ENCODE assay signal across 12 cellular contexts in the genomic region with DNA sequence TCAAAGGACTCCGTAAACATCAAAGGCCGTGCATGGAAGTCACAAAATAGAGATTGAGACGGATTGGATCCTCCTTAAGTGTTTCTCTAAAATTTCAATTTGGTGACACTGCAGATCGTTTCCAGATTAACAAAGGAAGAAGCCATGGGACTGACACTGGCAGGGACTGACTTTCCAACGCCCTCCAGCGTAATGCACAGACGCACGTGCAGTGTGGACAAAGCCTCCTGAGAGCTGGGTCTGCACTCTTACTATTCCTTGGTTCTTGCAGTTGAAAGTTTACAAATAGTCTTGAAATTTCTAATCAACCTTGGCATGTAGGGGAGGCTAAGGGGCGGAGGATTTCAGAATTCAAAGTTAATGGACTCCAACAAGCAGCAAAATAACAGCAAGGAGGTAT.
DNase-seq lines count a peak whose midpoint lies in the region; ATAC-seq and TF ChIP-seq lines count a peak whose summit lies in the region.
"Had no signal": no experiment of that assay in that cellular context is flagged by ENCODE, and none has a peak within 500 bp of the region (broad histone marks: within the 10 kb centered on the region; RNA-seq: fewer than 3 reads in every experiment).

No MANE protein-coding gene starts in this region.

- H3K27me3 Mint-ChIP-seq in activated naive CD8-positive, alpha-beta T cell treated with anti-CD3 and anti-CD28 coated beads for 36 hours, result no peaks in the 10 kb centered on the region
- H3K27me3 Mint-ChIP-seq in mesothelial cell of epicardium (ENCODE audit: low read depth), result no peaks in the 10 kb centered on the region

- in situ Hi-C loops in transverse colon (cut with MboI; ENCODE audit: low pct_ligation_motif_present in 1 of 4, low pct_unique_long_range_greater_than_20kb in 1 of 4, low sequenced_read_pairs in 3 of 4), result loop anchor here in 1 of 4 donors (5.0 kb wide), 1 partner anchor 285 kb away; no protein-coding TSS in a partner anchor

- H3K4me1 Mint-ChIP-seq in activated naive CD8-positive, alpha-beta T cell treated with anti-CD3 and anti-CD28 coated beads for 36 hours, result peaks cover 62% of the 10 kb centered on the region
- H3K4me1 Mint-ChIP-seq in mesothelial cell of epicardium, result peaks cover 37% of the 10 kb centered on the region

- no peak for TF ChIP-seq POLR2A in heart left ventricle (IDR thresholded peaks at IDR 0.05)
- TF ChIP-seq POLR2A in transverse colon (IDR thresholded peaks at IDR 0.05), result no peak

- intact Hi-C loops in heart left ventricle (cut with DNase I) (loop anchor here in 9 of 10 donors (1.0 to 10.0 kb wide), 9 partner anchors 53 to 331 kb away; a partner anchor contains a TSS), cardiac septum (cut with DNase I) (loop anchor here (2.0 to 5.0 kb wide), 2 partner anchors 65 to 161 kb away; a partner anchor contains a TSS), transverse colon (cut with DNase I; ENCODE audit: low total_unique reads) (loop anchor here (5.0 kb wide), 1 partner anchor 160 kb away; a partner anchor contains a TSS)

- H3K27ac Mint-ChIP-seq in activated naive CD8-positive, alpha-beta T cell treated with anti-CD3 and anti-CD28 coated beads for 36 hours, result peak overlapping the region; percentile 81
- peak overlapping the region; percentile 96 for H3K27ac Mint-ChIP-seq in mesothelial cell of epicardium

- H3K27ac ChIP-seq in heart left ventricle (peak overlapping the region; percentile 19 to 66 (median 56)), transverse colon (peak overlapping the region; percentile 17 to 58 (median 33))
- H3K27ac ChIP-seq: C4-2B had no signal

- no peak overlapping the region for H3K4me3 Mint-ChIP-seq in activated naive CD8-positive, alpha-beta T cell treated with anti-CD3 and anti-CD28 coated beads for 36 hours
- no peak overlapping the region for H3K4me3 Mint-ChIP-seq in mesothelial cell of epicardium

- H3K9me3 ChIP-seq in heart left ventricle (no peaks in the 10 kb centered on the region), transverse colon (no peaks in the 10 kb centered on the region)
- H3K9me3 ChIP-seq: mucosa of descending colon had no signal

- 53 to 70% (median 55%) methylated on average over 9 of the region's 9 CpGs for WGBS in heart left ventricle, 4 donors
- 64 to 82% methylated on average over 4 to 9 of the region's 9 CpGs for WGBS in transverse colon (ENCODE audit: low coverage in 1 of 2), 2 donors

- no peak for TF ChIP-seq EP300 in transverse colon (IDR thresholded peaks at IDR 0.05; ENCODE audit: low read depth)

- H3K36me3 ChIP-seq in heart left ventricle (peaks cover 0 to 50% (median 32%) of the 10 kb centered on the region in 9 donors), transverse colon (no peaks in the 10 kb centered on the region)

- no peak for TF ChIP-seq CTCF in heart left ventricle (IDR thresholded peaks at IDR 0.05)
- no peak for TF ChIP-seq CTCF in mesothelial cell of epicardium (IDR thresholded peaks at IDR 0.05; ENCODE audit: unreplicated experiment)
- no peak for TF ChIP-seq CTCF in transverse colon (IDR thresholded peaks at IDR 0.05)

- no peak for DNase-seq in heart left ventricle
- DNase-seq in cardiac septum (ENCODE audit: low spot score), result no peak
- DNase-seq in activated naive CD8-positive, alpha-beta T cell treated with anti-CD3 and anti-CD28 coated beads for 36 hours, result no peak
- DNase-seq in mesothelial cell of epicardium (ENCODE audit: low spot score in 2 of 2, unreplicated experiment in 2 of 2), result no peak
- DNase-seq in transverse colon, result no peak
- DNase-seq in T-helper 9 cell, result no peak
- no peak for DNase-seq in foreskin melanocyte
- no peak for DNase-seq in COLO829 (ENCODE audit: low spot score)
- DNase-seq: NK-92 treated with Interleukin-12 subunit alpha and Interleukin-12 subunit beta, amount 100 ng/mL, for 24 hours had no signal

- H3K9me3 Mint-ChIP-seq in activated naive CD8-positive, alpha-beta T cell treated with anti-CD3 and anti-CD28 coated beads for 36 hours, result no peaks in the 10 kb centered on the region
- no peaks in the 10 kb centered on the region for H3K9me3 Mint-ChIP-seq in mesothelial cell of epicardium

- H3K4me1 ChIP-seq in heart left ventricle, result peaks cover 3 to 52% (median 31%) of the 10 kb centered on the region in 12 donors
- peaks cover 17 to 41% (median 32%) of the 10 kb centered on the region in 4 donors for H3K4me1 ChIP-seq in transverse colon

- peak in 1 of 4 donors; percentile 6 for ATAC-seq in heart left ventricle
- ATAC-seq: SK-N-SH treated with all-trans-retinoic acid at 6 μM for 48 hours had no signal

- H3K4me3 ChIP-seq in heart left ventricle (no peak overlapping the region), transverse colon (no peak overlapping the region)
- H3K4me3 ChIP-seq: mucosa of descending colon had no signal

- peaks cover 72% of the 10 kb centered on the region for H3K36me3 Mint-ChIP-seq in activated naive CD8-positive, alpha-beta T cell treated with anti-CD3 and anti-CD28 coated beads for 36 hours
- peaks cover 8% of the 10 kb centered on the region for H3K36me3 Mint-ChIP-seq in mesothelial cell of epicardium

- H3K27me3 ChIP-seq in heart left ventricle (no peaks in the 10 kb centered on the region), transverse colon (no peaks in the 10 kb centered on the region)
